In the genomic region with DNA sequence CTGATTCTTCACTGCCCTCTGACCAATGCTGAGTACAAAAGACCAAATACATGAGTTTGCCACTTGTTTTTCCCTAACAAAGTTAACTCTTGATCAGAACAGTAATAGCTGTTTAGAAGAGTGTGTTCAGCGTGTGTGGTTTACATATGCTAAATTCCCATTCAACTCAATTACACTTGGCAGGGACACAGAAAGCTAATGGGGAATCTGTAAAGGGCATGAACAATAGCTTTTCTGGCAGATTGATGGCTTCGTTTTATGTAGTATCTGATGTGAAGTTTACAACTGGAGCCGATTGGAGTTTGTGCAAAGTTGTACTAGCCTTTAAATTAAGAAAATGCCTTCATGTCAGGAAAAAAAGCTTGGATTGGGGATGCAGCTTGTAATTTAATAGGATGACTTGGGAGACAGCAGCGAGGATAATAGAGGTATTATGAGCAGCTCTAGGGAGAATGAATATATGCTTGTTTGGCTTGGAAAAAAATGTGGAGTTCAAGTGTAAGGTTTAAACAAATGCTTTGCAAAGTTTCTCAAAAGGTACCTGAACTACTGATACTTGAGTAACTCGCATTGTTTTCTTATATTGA, we compare ENCODE assay signal across 21 cellular contexts.
DNase-seq lines count a peak whose midpoint lies in the region; ATAC-seq lines count a peak whose summit lies in the region.
"Had no signal": no experiment of that assay in that cellular context is flagged by ENCODE, and none has a peak within 500 bp of the region (broad histone marks: within the 10 kb centered on the region; RNA-seq: fewer than 3 reads in every experiment).

No MANE protein-coding gene starts in this region.

- DNase-seq in NCI-H2171 treated with DMSO at 0.1 percent for 48 hours (lab: John Stamatoyannopoulos, UW) (peak; percentile 55), NCI-H2171 (lab: John Stamatoyannopoulos, UW) (no peak), NCI-H2107 (lab: John Stamatoyannopoulos, UW) (peak; percentile 36), SK-MEL-5 (ENCODE audit: low read depth, low spot score) (peak; percentile 69), left ventricle myocardium superior (no peak), ureter (ENCODE audit: low spot score) (no peak)
- no peak for DNase-seq in activated CD4-positive, CD25-positive, alpha-beta regulatory T cell (lab: John Stamatoyannopoulos, UW)
- DNase-seq: activated CD4-positive, alpha-beta T cell treated with anti-CD3 and anti-CD28 coated beads, Interleukin-2, amount 50 U/mL, for 4 hours; activated CD8-positive, alpha-beta memory T cell treated with anti-CD3 and anti-CD28 coated beads, Interleukin-2, amount 50 U/mL, for 48 hours; activated effector memory CD4-positive, alpha-beta T cell treated with Interleukin-2 at 50 U/mL for 16 hours; Calu3; effector CD4-positive, alpha-beta T cell; erythroblast; foreskin keratinocyte; MG63; mucosa of descending colon; NCI-H226; stimulated activated CD4-positive, alpha-beta T cell treated with anti-CD3 and anti-CD28 coated beads, Interleukin-15, amount 100 ng/mL, for 24 hours; stomach had no signal

- intact Hi-C loops in left ventricle myocardium superior (cut with micrococcal nuclease), result loop anchor here (5.0 kb wide), 1 partner anchor 152 kb away; no protein-coding TSS in a partner anchor

- in situ Hi-C loops in SK-MEL-5 (cut with HindIII; ENCODE audit: low pct_unique_long_range_greater_than_20kb, low sequenced_read_pairs), result loop anchor here (25.0 kb wide), 1 partner anchor 167 kb away; no protein-coding TSS in a partner anchor

- ATAC-seq in left ventricle myocardium superior, result no peak
- no peak for ATAC-seq in HG02840 (IDR thresholded peaks at IDR 0.05; ENCODE audit: low FRiP score, unreplicated experiment)
- ATAC-seq: foreskin keratinocyte, mucosa of descending colon, sciatic nerve had no signal

Comparison
In these comparisons a context has a peak if more than half of its experiments do, and no peak if none do; other contexts are left out.
1. DNase-seq: peak in NCI-H2171 treated with DMSO at 0.1 percent for 48 hours (single experiment), NCI-H2107 (single experiment) and SK-MEL-5 (single experiment); none in NCI-H2171 (single experiment), activated CD4-positive, CD25-positive, alpha-beta regulatory T cell (0 of 4), left ventricle myocardium superior (single experiment) and ureter (single experiment).